Comparison of ENCODE assay signal across 17 cellular contexts in genomic region chr12:116620801-116621593, GRCh38.
"Had no signal": no experiment of that assay in that cellular context is flagged by ENCODE, and none has a peak within 500 bp of the region (broad histone marks: within the 10 kb centered on the region; RNA-seq: fewer than 3 reads in every experiment).

No MANE protein-coding gene starts in this region.

- ATAC-seq: activated CD8-positive, alpha-beta T cell treated with anti-CD3 and anti-CD28 coated beads for 36 hours; activated naive CD8-positive, alpha-beta T cell treated with anti-CD3 and anti-CD28 coated beads, Interleukin-2, amount 50 U/mL, for 24 hours; gastrocnemius medialis; lower lobe of right lung; naive thymus-derived CD4-positive, alpha-beta T cell had no signal

- H3K4me1 ChIP-seq: ascending aorta, lower lobe of right lung, uterus had no signal

- H3K27me3 Mint-ChIP-seq: activated CD8-positive, alpha-beta T cell treated with anti-CD3 and anti-CD28 coated beads for 36 hours had no signal

- H3K36me3 ChIP-seq: ascending aorta, gastrocnemius medialis, lower lobe of right lung, uterus had no signal

- H3K27ac ChIP-seq: ascending aorta, gastrocnemius medialis, lower lobe of right lung, uterus had no signal

- H3K27me3 ChIP-seq: ascending aorta, gastrocnemius medialis, uterus had no signal

- H3K27ac Mint-ChIP-seq: activated CD8-positive, alpha-beta T cell treated with anti-CD3 and anti-CD28 coated beads for 36 hours; activated naive CD8-positive, alpha-beta T cell treated with anti-CD3 and anti-CD28 coated beads, Interleukin-2, amount 50 U/mL, for 24 hours; naive thymus-derived CD4-positive, alpha-beta T cell had no signal

- FAIRE-seq: kidney had no signal

- DNase-seq: activated CD4-positive, alpha-beta T cell treated with anti-CD3 and anti-CD28 coated beads for 4 hours; activated CD8-positive, alpha-beta memory T cell treated with anti-CD3 and anti-CD28 coated beads, Interleukin-2, amount 50 U/mL, for 48 hours; activated CD8-positive, alpha-beta T cell treated with anti-CD3 and anti-CD28 coated beads for 36 hours; activated naive CD4-positive, alpha-beta T cell treated with Interleukin-2 at 50 U/mL for 16 hours; activated naive CD8-positive, alpha-beta T cell treated with anti-CD3 and anti-CD28 coated beads, Interleukin-2, amount 50 U/mL, for 24 hours; cortex of kidney; effector CD8-positive, alpha-beta T cell; gastrocnemius medialis; kidney; lower lobe of right lung; naive thymus-derived CD4-positive, alpha-beta T cell; occipital lobe; stimulated activated CD4-positive, alpha-beta T cell treated with anti-CD3 and anti-CD28 coated beads, Interleukin-15, amount 100 ng/mL, for 24 hours; stimulated activated CD4-positive, alpha-beta T cell treated with anti-CD3 and anti-CD28 coated beads, Interleukin-4, amount 100 ng/mL, for 4 hours; T1000; uterus had no signal

- H3K4me3 ChIP-seq: ascending aorta, gastrocnemius medialis, lower lobe of right lung, uterus had no signal

- H3K4me1 Mint-ChIP-seq: activated naive CD8-positive, alpha-beta T cell treated with anti-CD3 and anti-CD28 coated beads, Interleukin-2, amount 50 U/mL, for 24 hours had no signal

- H3K4me3 Mint-ChIP-seq: activated CD8-positive, alpha-beta T cell treated with anti-CD3 and anti-CD28 coated beads for 36 hours; activated naive CD8-positive, alpha-beta T cell treated with anti-CD3 and anti-CD28 coated beads, Interleukin-2, amount 50 U/mL, for 24 hours; naive thymus-derived CD4-positive, alpha-beta T cell had no signal

- H3K9me3 ChIP-seq: gastrocnemius medialis, uterus had no signal
